ENCODE assay signal across 29 cellular contexts in the genomic region with DNA sequence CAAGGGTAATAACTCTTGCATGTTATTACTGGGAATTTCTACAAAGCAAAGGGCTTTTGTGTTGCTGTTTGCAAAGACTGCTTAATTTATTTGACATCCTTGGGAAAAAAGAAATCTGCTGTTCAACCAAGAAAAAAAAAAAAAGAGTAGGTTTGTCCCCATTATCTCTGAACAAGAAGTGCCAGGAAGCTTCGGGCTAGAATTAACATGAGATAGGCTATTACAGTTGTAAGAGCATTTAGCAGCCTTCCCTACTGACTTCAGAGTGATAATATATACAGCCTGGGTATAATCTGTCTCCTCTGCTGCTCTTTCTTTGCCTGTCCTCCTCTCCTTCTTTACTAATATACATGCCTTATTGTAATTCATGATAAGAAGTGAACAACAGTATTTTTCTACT.
"Had no signal": no experiment of that assay in that cellular context is flagged by ENCODE, and none has a peak within 500 bp of the region (broad histone marks: within the 10 kb centered on the region; RNA-seq: fewer than 3 reads in every experiment).

No MANE protein-coding gene starts in this region.

- H3K36me3 Mint-ChIP-seq: activated CD8-positive, alpha-beta memory T cell treated with anti-CD3 and anti-CD28 coated beads, Interleukin-2, amount 10 ng/mL, durations not matched to agents 7 days and 5 days; activated naive CD4-positive, alpha-beta T cell treated with anti-CD3 and anti-CD28 coated beads, Interleukin-2, amount 50 U/mL, for 24 hours; stimulated activated effector memory CD8-positive, alpha-beta T cell treated with anti-CD3 and anti-CD28 coated beads, Interleukin-12 subunit alpha, Interleukin-12 subunit beta, amount 100 ng/mL, for 72 hours had no signal

- H3K9me3 ChIP-seq: breast epithelium, left ventricle myocardium inferior, neutrophil, prostate gland, sigmoid colon, thoracic aorta had no signal

- H3K4me3 ChIP-seq: breast epithelium, left ventricle myocardium inferior, lung, prostate gland, sigmoid colon, thoracic aorta had no signal

- ATAC-seq: activated CD8-positive, alpha-beta memory T cell treated with anti-CD3 and anti-CD28 coated beads, Interleukin-2, amount 10 ng/mL, durations not matched to agents 7 days and 5 days; activated CD8-positive, alpha-beta T cell treated with anti-CD3 and anti-CD28 coated beads for 36 hours; activated naive CD8-positive, alpha-beta T cell treated with anti-CD3 and anti-CD28 coated beads, Interleukin-2, amount 50 U/mL, for 24 hours; esophagus mucosa; stimulated activated effector memory CD8-positive, alpha-beta T cell treated with anti-CD3 and anti-CD28 coated beads, Interleukin-12 subunit alpha, Interleukin-12 subunit beta, amount 100 ng/mL, for 72 hours had no signal

- H3K4me1 ChIP-seq: breast epithelium, left ventricle myocardium inferior, prostate gland, sigmoid colon had no signal

- H3K27me3 ChIP-seq: breast epithelium, sigmoid colon had no signal

- H3K4me1 Mint-ChIP-seq: activated CD8-positive, alpha-beta memory T cell treated with anti-CD3 and anti-CD28 coated beads, Interleukin-2, amount 10 ng/mL, durations not matched to agents 7 days and 5 days; activated naive CD8-positive, alpha-beta T cell treated with anti-CD3 and anti-CD28 coated beads, Interleukin-2, amount 50 U/mL, for 24 hours; nephron; stimulated activated effector memory CD8-positive, alpha-beta T cell treated with anti-CD3 and anti-CD28 coated beads, Interleukin-12 subunit alpha, Interleukin-12 subunit beta, amount 100 ng/mL, for 72 hours had no signal

- H3K27ac Mint-ChIP-seq: activated CD8-positive, alpha-beta memory T cell treated with anti-CD3 and anti-CD28 coated beads, Interleukin-2, amount 10 ng/mL, durations not matched to agents 7 days and 5 days; activated CD8-positive, alpha-beta T cell treated with anti-CD3 and anti-CD28 coated beads for 36 hours; activated naive CD4-positive, alpha-beta T cell treated with anti-CD3 and anti-CD28 coated beads, Interleukin-2, amount 50 U/mL, for 24 hours; activated naive CD8-positive, alpha-beta T cell treated with anti-CD3 and anti-CD28 coated beads, Interleukin-2, amount 50 U/mL, for 24 hours; activated T-helper 2 cell treated with anti-CD3 and anti-CD28 coated beads, Interferon-gamma antibody, Interleukin-2, Interleukin-4, amounts not matched to agents 10 μg/mL and 5 μg/mL and 100 μg/mL, durations not matched to agents 14 hours and 24 hours and 36 hours; nephron; stimulated activated effector memory CD8-positive, alpha-beta T cell treated with anti-CD3 and anti-CD28 coated beads, Interleukin-12 subunit alpha, Interleukin-12 subunit beta, amount 100 ng/mL, for 72 hours; stimulated activated naive CD8-positive, alpha-beta T cell treated with anti-CD3 and anti-CD28 coated beads, Interleukin-15, Interleukin-2, amounts not matched to agents 100 ng/mL and 50 ng/mL, for 24 hours; T-helper 2 cell treated with Interferon-gamma antibody and Interleukin-4, amounts not matched to agents 5 μg/mL and 100 μg/mL, for 36 hours had no signal

- DNase-seq: activated CD4-positive, alpha-beta T cell treated with anti-CD3 and anti-CD28 coated beads, Interleukin-2, amount 50 U/mL, for 1 hour; activated CD4-positive, CD25-positive, alpha-beta regulatory T cell treated with anti-CD3 and anti-CD28 coated beads, Interleukin-2, amount 50 U/mL, for 72 hours; activated CD8-positive, alpha-beta memory T cell treated with anti-CD3 and anti-CD28 coated beads, Interleukin-2, amount 10 ng/mL, durations not matched to agents 7 days and 5 days; activated CD8-positive, alpha-beta T cell treated with anti-CD3 and anti-CD28 coated beads for 36 hours; activated naive CD8-positive, alpha-beta T cell treated with anti-CD3 and anti-CD28 coated beads, Interleukin-2, amount 50 U/mL, for 24 hours; activated T-cell treated with anti-CD3 and anti-CD28 coated beads, Interleukin-2, amount 50 U/mL, for 48 hours; amygdala; central memory CD4-positive, alpha-beta T cell; foreskin fibroblast; head of caudate nucleus; left ventricle myocardium inferior; sigmoid colon; small intestine; stimulated activated CD4-positive, alpha-beta T cell treated with anti-CD3 and anti-CD28 coated beads, Interleukin-4, amount 100 ng/mL, for 24 hours; T-helper 1 cell; trophoblast cell; WERI-Rb-1 had no signal

- H3K36me3 ChIP-seq: breast epithelium, left ventricle myocardium inferior, neutrophil, prostate gland, sigmoid colon, thoracic aorta, WERI-Rb-1 had no signal

- H3K4me3 Mint-ChIP-seq: activated CD8-positive, alpha-beta memory T cell treated with anti-CD3 and anti-CD28 coated beads, Interleukin-2, amount 10 ng/mL, durations not matched to agents 7 days and 5 days; activated CD8-positive, alpha-beta T cell treated with anti-CD3 and anti-CD28 coated beads for 36 hours; activated naive CD4-positive, alpha-beta T cell treated with anti-CD3 and anti-CD28 coated beads, Interleukin-2, amount 50 U/mL, for 24 hours; activated naive CD8-positive, alpha-beta T cell treated with anti-CD3 and anti-CD28 coated beads, Interleukin-2, amount 50 U/mL, for 24 hours; nephron; stimulated activated effector memory CD8-positive, alpha-beta T cell treated with anti-CD3 and anti-CD28 coated beads, Interleukin-12 subunit alpha, Interleukin-12 subunit beta, amount 100 ng/mL, for 72 hours; stimulated activated naive CD8-positive, alpha-beta T cell treated with anti-CD3 and anti-CD28 coated beads, Interleukin-15, Interleukin-2, amounts not matched to agents 100 ng/mL and 50 ng/mL, for 24 hours; T-helper 2 cell treated with Interferon-gamma antibody and Interleukin-4, amounts not matched to agents 5 μg/mL and 100 μg/mL, for 36 hours had no signal

- H3K27ac ChIP-seq: breast epithelium, left ventricle myocardium inferior, neutrophil, prostate gland, sigmoid colon, thoracic aorta, WERI-Rb-1 had no signal

- H3K9me3 Mint-ChIP-seq: activated CD8-positive, alpha-beta T cell treated with anti-CD3 and anti-CD28 coated beads for 36 hours; activated naive CD4-positive, alpha-beta T cell treated with anti-CD3 and anti-CD28 coated beads, Interleukin-2, amount 50 U/mL, for 24 hours; activated naive CD8-positive, alpha-beta T cell treated with anti-CD3 and anti-CD28 coated beads, Interleukin-2, amount 50 U/mL, for 24 hours; activated T-helper 2 cell treated with anti-CD3 and anti-CD28 coated beads, Interferon-gamma antibody, Interleukin-2, Interleukin-4, amounts not matched to agents 10 μg/mL and 5 μg/mL and 100 μg/mL, durations not matched to agents 14 hours and 24 hours and 36 hours; nephron; stimulated activated effector memory CD8-positive, alpha-beta T cell treated with anti-CD3 and anti-CD28 coated beads, Interleukin-12 subunit alpha, Interleukin-12 subunit beta, amount 100 ng/mL, for 72 hours; stimulated activated naive CD8-positive, alpha-beta T cell treated with anti-CD3 and anti-CD28 coated beads, Interleukin-15, Interleukin-2, amounts not matched to agents 100 ng/mL and 50 ng/mL, for 24 hours; T-helper 2 cell treated with Interferon-gamma antibody and Interleukin-4, amounts not matched to agents 5 μg/mL and 100 μg/mL, for 36 hours had no signal
